In the genomic region with DNA sequence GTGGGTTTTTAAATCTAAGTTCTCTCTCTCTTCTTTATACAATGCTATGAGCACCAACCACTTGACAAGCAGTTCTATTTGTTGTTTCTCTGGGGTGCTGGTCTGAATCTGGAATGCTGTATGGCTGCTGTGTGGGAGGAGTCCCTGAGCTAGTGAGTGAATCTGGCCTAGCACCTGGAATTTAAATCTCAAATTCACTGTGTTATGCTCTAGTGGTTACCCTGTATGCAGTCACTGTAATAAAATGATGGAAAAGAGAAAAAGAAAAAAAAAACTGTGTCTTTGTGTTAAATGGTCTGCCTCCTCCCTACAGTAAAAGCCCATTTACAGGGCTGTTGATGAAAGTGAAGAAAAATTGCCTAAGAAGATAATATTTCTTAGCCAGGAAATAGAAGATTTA, we compare ENCODE assay signal across 24 cellular contexts.
"Had no signal": no experiment of that assay in that cellular context is flagged by ENCODE, and none has a peak within 500 bp of the region (broad histone marks: within the 10 kb centered on the region; RNA-seq: fewer than 3 reads in every experiment).

No MANE protein-coding gene starts in this region.

- H3K4me3 ChIP-seq: colonic mucosa, heart left ventricle, neural progenitor cell, pancreas, prostate gland, spleen, stomach, thoracic aorta had no signal

- H3K27me3 ChIP-seq: colonic mucosa, heart left ventricle, neural progenitor cell, pancreas, spleen, stomach had no signal

- H3K4me2 ChIP-seq: neural progenitor cell had no signal

- H3K4me1 ChIP-seq: colonic mucosa, neural progenitor cell, pancreas, prostate gland, spleen, stomach had no signal

- H2AFZ ChIP-seq: neural progenitor cell had no signal

- DNase-seq: caudate nucleus; colonic mucosa; dermis blood vessel endothelial cell; heart left ventricle; hypothalamus; left colon; naive thymus-derived CD4-positive, alpha-beta T cell; occipital lobe; pancreas; retina; spleen; stimulated activated CD4-positive, alpha-beta T cell treated with anti-CD3 and anti-CD28 coated beads, Interleukin-15, amount 100 ng/mL, for 24 hours; stimulated activated CD4-positive, alpha-beta T cell treated with anti-CD3 and anti-CD28 coated beads, Interleukin-2, amount 100 ng/mL, for 24 hours; stimulated activated CD4-positive, alpha-beta T cell treated with anti-CD3 and anti-CD28 coated beads, Interleukin-4, amount 100 ng/mL, for 4 hours; stimulated activated naive B cell treated with anti-CD40 and anti-IgM and Interleukin-4, amounts not matched to agents 10 μg/mL and 1 μg/mL and 100 μg/mL, for 72 hours; stomach; substantia nigra; trophoblast cell had no signal

- H3K36me3 ChIP-seq: colonic mucosa, heart left ventricle, pancreas, prostate gland, stomach, thoracic aorta had no signal

- ATAC-seq: heart left ventricle; left colon; naive thymus-derived CD4-positive, alpha-beta T cell; pancreas; sciatic nerve; stimulated activated naive B cell treated with anti-CD40 and anti-IgM and Interleukin-4, amounts not matched to agents 10 μg/mL and 1 μg/mL and 100 μg/mL, for 72 hours had no signal

- H3K9me3 ChIP-seq: colonic mucosa, pancreas, prostate gland had no signal

- FAIRE-seq: frontal cortex, keratinocyte, pancreas had no signal

- H3K9ac ChIP-seq: neural progenitor cell had no signal

- H3K27ac ChIP-seq: colonic mucosa, neural progenitor cell, pancreas, prostate gland, spleen, stomach, thoracic aorta had no signal
